Comparison of ENCODE assay signal across 1 cellular context in genomic region chr2:132665401-132665800, GRCh38.
TF ChIP-seq lines count a peak whose summit lies in the region.

No MANE protein-coding gene starts in this region.

TF ChIP-seq in IMR-90, 13 proteins besides CTCF, POLR2A, EP300 and RAD21:
- TF ChIP-seq FOS (IDR thresholded peaks at IDR 0.05; ENCODE audit: low read depth, low read length): no peak
